9 cellular contexts compared by ENCODE assay signal in the genomic region with DNA sequence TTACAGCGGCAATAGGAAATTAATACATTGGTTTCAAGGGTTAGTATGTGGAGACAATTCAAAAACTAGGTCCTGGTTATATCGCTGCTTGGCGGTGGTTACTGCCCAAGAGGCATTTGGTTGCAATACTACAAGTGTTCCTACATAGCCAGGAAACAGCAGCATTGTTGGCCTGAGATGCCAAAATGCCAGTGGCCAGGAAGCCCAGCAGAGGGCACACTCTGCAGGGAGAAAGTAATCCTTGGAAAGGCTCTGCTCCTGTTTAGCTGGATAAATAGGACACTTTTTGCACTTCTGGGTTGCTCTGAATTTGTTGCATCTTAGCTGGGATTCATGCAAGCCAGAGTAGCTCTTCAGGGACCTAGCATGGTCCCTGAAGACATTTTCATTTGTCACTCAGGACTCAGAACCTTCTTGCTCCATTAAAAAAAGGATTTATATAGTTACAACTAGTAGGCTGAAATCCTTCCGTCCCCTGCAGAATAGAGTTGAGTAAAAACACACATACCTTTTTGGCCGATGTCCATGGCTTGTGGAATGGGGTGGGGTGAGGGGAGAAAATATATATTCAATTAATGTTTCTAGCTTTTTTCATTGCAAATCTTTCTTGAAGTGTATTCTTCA. TPM values are rescaled to one million over a fixed set of nuclear protein-coding genes. Genes with fewer than 3 reads are reported as not detected.
DNase-seq lines count a peak whose midpoint lies in the region; ATAC-seq, FAIRE-seq and TF ChIP-seq lines count a peak whose summit lies in the region.
"Had no signal": no experiment of that assay in that cellular context is flagged by ENCODE, and none has a peak within 500 bp of the region (broad histone marks: within the 10 kb centered on the region; RNA-seq: fewer than 3 reads in every experiment).

No MANE protein-coding gene starts in this region.

- no peaks in the 10 kb centered on the region for H3K9me3 ChIP-seq in SJSA1 (replicated peaks)
- H3K9me3 ChIP-seq in fibroblast of lung (ENCODE audit: control insufficient read depth, insufficient read depth, low read depth, low read length), result no peaks in the 10 kb centered on the region
- H3K9me3 ChIP-seq in osteoblast (ENCODE audit: low read depth, low read length), result no peaks in the 10 kb centered on the region
- H3K9me3 ChIP-seq in CD8-positive, alpha-beta memory T cell (ENCODE audit: low read length), result no peaks in the 10 kb centered on the region

- H3K27me3 Mint-ChIP-seq in CD8-positive, alpha-beta memory T cell, result peaks cover 10 to 26% of the 10 kb centered on the region in 2 donors

- DNase-seq in DMS79 treated with DMSO at 0.1 percent for 48 hours (lab: John Stamatoyannopoulos, UW), result peak; percentile 40
- peak; percentile 7 for DNase-seq in Jurkat, Clone E6-1 (ENCODE audit: low read depth, low spot score)
- peak; percentile 7 to 38 for DNase-seq in SJSA1 (ENCODE audit: low read depth in 1 of 2, low spot score in 2 of 2)
- DNase-seq in fibroblast of lung (ENCODE audit: low read depth in 2 of 2), result peak; percentile 27 to 50
- DNase-seq in osteoblast (ENCODE audit: insufficient read length, low spot score, missing footprints), result peak; percentile 72
- no peak for DNase-seq in GM12892 (ENCODE audit: insufficient read length)
- no peak for DNase-seq in CD8-positive, alpha-beta memory T cell

- TF ChIP-seq POLR2A in GM12892 (IDR thresholded peaks at IDR 0.05; ENCODE audit: low read depth, low read length), result no peak

- TF ChIP-seq CTCF in fibroblast of lung (conservative IDR thresholded peaks at IDR 0.05 in 1 of 2, IDR thresholded peaks at IDR 0.05 in 1 of 2; ENCODE audit: low read depth in 1 of 2, low read length in 2 of 2), result peak; percentile 60 to 78
- peak; percentile 86 for TF ChIP-seq CTCF in osteoblast (IDR thresholded peaks at IDR 0.05; ENCODE audit: extremely low read depth, low read depth, low read length)

- H3K4me3 ChIP-seq in Jurkat, Clone E6-1 (ENCODE audit: low read length), result no peak overlapping the region
- H3K4me3 ChIP-seq in SJSA1, result no peak overlapping the region
- no peak overlapping the region for H3K4me3 ChIP-seq in fibroblast of lung (replicated peaks in 1 of 4; ENCODE audit: control extremely low read depth in 1 of 4, insufficient read depth in 1 of 4, low read depth in 3 of 4, low read length in 4 of 4)
- no peak overlapping the region for H3K4me3 ChIP-seq in osteoblast (ENCODE audit: insufficient read depth, low read length)
- no peak overlapping the region for H3K4me3 ChIP-seq in CD8-positive, alpha-beta memory T cell (ENCODE audit: low read length)
- H3K4me3 ChIP-seq: skin epidermis had no signal

- H2AFZ ChIP-seq in fibroblast of lung (ENCODE audit: low read length), result no peak overlapping the region
- no peak overlapping the region for H2AFZ ChIP-seq in osteoblast (ENCODE audit: low read length)

- FAIRE-seq in GM12892 (lab: Jason Lieb, UNC), result no peak

- POLR2A ChIA-PET in CD8-positive, alpha-beta memory T cell (lab: Charles Lee), result no interaction called here

- ATAC-seq in HG03520 (IDR thresholded peaks at IDR 0.05; ENCODE audit: unreplicated experiment), result no peak

- H3K4me2 ChIP-seq in fibroblast of lung (ENCODE audit: extremely low read depth, insufficient read depth, low read length) (no peak overlapping the region), osteoblast (ENCODE audit: insufficient read depth, low read length) (peak overlapping the region; percentile 37)

- H4K20me1 ChIP-seq in fibroblast of lung (ENCODE audit: control insufficient read depth, extremely low read depth, insufficient read depth, low read length), result no peaks in the 10 kb centered on the region
- no peaks in the 10 kb centered on the region for H4K20me1 ChIP-seq in osteoblast (ENCODE audit: insufficient read depth, low read length)

- H3K27me3 ChIP-seq in SJSA1 (replicated peaks), result no peaks in the 10 kb centered on the region
- no peaks in the 10 kb centered on the region for H3K27me3 ChIP-seq in fibroblast of lung (ENCODE audit: control insufficient read depth, insufficient read depth, low read length)
- peaks cover 8% of the 10 kb centered on the region for H3K27me3 ChIP-seq in osteoblast (ENCODE audit: insufficient read depth, low read length)
- no peaks in the 10 kb centered on the region for H3K27me3 ChIP-seq in CD8-positive, alpha-beta memory T cell (ENCODE audit: insufficient read depth, low read length, poor library complexity, severe bottlenecking)

- no peak overlapping the region for H3K27ac Mint-ChIP-seq in CD8-positive, alpha-beta memory T cell

- peaks cover 0 to 2% (median 0%) of the 10 kb centered on the region in 5 donors for H3K9me3 Mint-ChIP-seq in CD8-positive, alpha-beta memory T cell

- H3K27ac ChIP-seq in SJSA1 (no peak overlapping the region), fibroblast of lung (ENCODE audit: insufficient read depth, low read length) (no peak overlapping the region), osteoblast (ENCODE audit: low read depth, low read length) (no peak overlapping the region)
- H3K27ac ChIP-seq in CD8-positive, alpha-beta memory T cell (ENCODE audit: low read depth, low read length), result no peak overlapping the region
- H3K27ac ChIP-seq: skin epidermis had no signal

- H3K9ac ChIP-seq in fibroblast of lung (ENCODE audit: insufficient read depth, low read length), result no peak overlapping the region

- H3K36me3 ChIP-seq in SJSA1 (no peaks in the 10 kb centered on the region), fibroblast of lung (ENCODE audit: control insufficient read depth, insufficient read depth, low read length) (no peaks in the 10 kb centered on the region), osteoblast (ENCODE audit: insufficient read depth, low read length) (no peaks in the 10 kb centered on the region)
- no peaks in the 10 kb centered on the region for H3K36me3 ChIP-seq in CD8-positive, alpha-beta memory T cell (ENCODE audit: insufficient read depth, low read length)

- no peaks in the 10 kb centered on the region for H3K36me3 Mint-ChIP-seq in CD8-positive, alpha-beta memory T cell

- H3K4me1 Mint-ChIP-seq in CD8-positive, alpha-beta memory T cell, result no peaks in the 10 kb centered on the region

- H3K4me3 Mint-ChIP-seq in CD8-positive, alpha-beta memory T cell, result no peak overlapping the region

- H3K4me1 ChIP-seq in SJSA1 (replicated peaks) (no peaks in the 10 kb centered on the region), fibroblast of lung (ENCODE audit: control insufficient read depth, extremely low read depth, insufficient read depth, low read length) (no peaks in the 10 kb centered on the region), osteoblast (ENCODE audit: insufficient read depth, low read length) (no peaks in the 10 kb centered on the region)
- no peaks in the 10 kb centered on the region for H3K4me1 ChIP-seq in CD8-positive, alpha-beta memory T cell (ENCODE audit: insufficient read depth, low read length)

- CTCF ChIA-PET in CD8-positive, alpha-beta memory T cell (lab: Charles Lee), result no interaction called here

- H3K79me2 ChIP-seq in fibroblast of lung (ENCODE audit: control insufficient read depth, insufficient read depth, low read length) (no peaks in the 10 kb centered on the region), osteoblast (ENCODE audit: insufficient read depth, low read length) (no peaks in the 10 kb centered on the region)

RNA-seq across cellular contexts. Expression of a gene that starts 8.1 kb away (rescaled TPM):
- polyA plus RNA-seq in Jurkat, Clone E6-1 (2012; ENCODE audit: insufficient read depth, insufficient read length), result not detected
- total RNA-seq in SJSA1 (2014; rRNA removed; shearing (Covaris generic)), result not detected in 2 replicates
- total RNA-seq in fibroblast of lung (not detected in 2 replicates), osteoblast (not detected in 2 replicates)
- polyA plus RNA-seq in fibroblast of lung, result not detected in 2 replicates
- not detected in 2 replicates for polyA plus RNA-seq in fibroblast of lung (2012)
- polyA minus RNA-seq in fibroblast of lung (ENCODE audit: low replicate concordance), result 1.4 TPM in 1 of 2 replicates, not detected in the other
- not detected for polyA plus RNA-seq in GM12892 (2012; ENCODE audit: missing spikeins)
- not detected for total RNA-seq in CD8-positive, alpha-beta memory T cell
- polyA plus RNA-seq in CD8-positive, alpha-beta memory T cell, result not detected

RNA-seq across cellular contexts. Expression of a gene that starts 8.2 kb away (rescaled TPM):
- 78.2 TPM for polyA plus RNA-seq in Jurkat, Clone E6-1 (2012; ENCODE audit: insufficient read depth, insufficient read length)
- 17.1 and 25.1 TPM in 2 replicates for total RNA-seq in SJSA1 (2014; rRNA removed; shearing (Covaris generic))
- 32.0 and 37.2 TPM in 2 replicates for total RNA-seq in fibroblast of lung
- 20.8 and 22.0 TPM in 2 replicates for polyA plus RNA-seq in fibroblast of lung
- 21.9 and 22.8 TPM in 2 replicates for polyA plus RNA-seq in fibroblast of lung (2012)
- polyA minus RNA-seq in fibroblast of lung (ENCODE audit: low replicate concordance), result 0.71 TPM in 1 of 2 replicates, not detected in the other
- total RNA-seq in osteoblast, result 25.0 and 26.5 TPM in 2 replicates
- polyA plus RNA-seq in GM12892 (2012; ENCODE audit: missing spikeins), result 32.1 TPM
- 10 to 100 TPM; 29.2 to 29.8 TPM for total RNA-seq in CD8-positive, alpha-beta memory T cell
- polyA plus RNA-seq in CD8-positive, alpha-beta memory T cell, result 25.7 TPM

RNA-seq across cellular contexts. Expression of a gene that starts 53.8 kb away (rescaled TPM):
- 27.0 TPM for polyA plus RNA-seq in Jurkat, Clone E6-1 (2012; ENCODE audit: insufficient read depth, insufficient read length)
- 7.5 and 14.9 TPM in 2 replicates for total RNA-seq in SJSA1 (2014; rRNA removed; shearing (Covaris generic))
- total RNA-seq in fibroblast of lung (8.0 and 11.2 TPM in 2 replicates), osteoblast (10.9 and 13.3 TPM in 2 replicates)
- 11.9 and 15.2 TPM in 2 replicates for polyA plus RNA-seq in fibroblast of lung
- polyA plus RNA-seq in fibroblast of lung (2012), result 10.9 and 11.8 TPM in 2 replicates
- 0.39 and 5.5 TPM in 2 replicates for polyA minus RNA-seq in fibroblast of lung (ENCODE audit: low replicate concordance)
- 12.6 TPM for polyA plus RNA-seq in GM12892 (2012; ENCODE audit: missing spikeins)
- total RNA-seq in CD8-positive, alpha-beta memory T cell, result 10 to 100 TPM; 14.1 to 15.5 TPM
- polyA plus RNA-seq in CD8-positive, alpha-beta memory T cell, result 9.5 TPM

Comparison
In these comparisons a context has a peak if more than half of its experiments do, and no peak if none do; other contexts are left out.
1. DNase-seq: peak in DMS79 treated with DMSO at 0.1 percent for 48 hours (single experiment), Jurkat, Clone E6-1 (single experiment), SJSA1 (2 of 2), fibroblast of lung (2 of 2) and osteoblast (single experiment); none in GM12892 (single experiment) and CD8-positive, alpha-beta memory T cell (0 of 5).